Comparison of ENCODE assay signal across 8 cellular contexts in the genomic region with DNA sequence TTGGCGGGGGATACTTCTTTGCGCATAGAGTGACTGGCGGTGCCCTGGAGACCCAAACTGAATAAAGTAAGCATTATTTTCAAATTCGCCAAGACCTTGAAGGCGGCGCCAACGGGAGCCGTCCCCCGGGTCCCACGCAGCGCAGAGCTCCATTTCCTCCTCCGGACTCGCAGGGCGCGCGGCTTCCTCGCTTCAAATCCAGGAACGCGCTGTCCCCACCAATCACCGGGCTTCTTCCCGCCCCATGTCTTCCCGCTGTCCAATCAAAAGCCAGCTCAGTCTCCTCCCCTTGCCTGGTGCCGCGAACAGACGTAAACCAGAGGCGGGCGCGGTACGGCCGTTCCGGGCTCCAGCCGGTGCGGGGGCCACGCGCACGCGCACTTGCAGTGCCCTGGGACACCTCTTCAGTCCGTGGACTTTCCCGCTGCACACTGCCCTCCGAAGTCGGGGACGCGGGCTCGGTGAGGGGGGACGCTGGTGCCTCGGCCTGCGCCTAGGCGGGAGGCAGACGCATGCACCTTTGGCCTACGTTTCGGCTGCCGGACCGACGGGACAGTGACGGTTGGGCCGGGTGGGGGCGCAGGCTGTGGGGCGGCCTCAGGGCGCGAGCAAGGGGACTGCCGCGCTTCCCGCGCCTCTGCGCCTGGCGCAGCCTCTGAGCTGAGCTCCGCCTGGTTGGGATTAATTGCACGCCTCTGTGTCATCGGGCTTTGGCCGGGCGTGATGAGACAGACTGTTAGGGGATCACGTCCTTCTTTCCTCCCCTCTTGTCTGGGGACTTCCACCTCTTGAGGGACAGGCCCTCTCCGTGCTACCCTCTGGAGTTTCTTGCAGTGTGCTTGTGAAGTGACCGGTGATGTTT. TPM values are rescaled to one million over a fixed set of nuclear protein-coding genes. Genes with fewer than 3 reads are reported as not detected.
DNase-seq lines count a peak whose midpoint lies in the region; ATAC-seq, FAIRE-seq and TF ChIP-seq lines count a peak whose summit lies in the region.

A gene with protein sequence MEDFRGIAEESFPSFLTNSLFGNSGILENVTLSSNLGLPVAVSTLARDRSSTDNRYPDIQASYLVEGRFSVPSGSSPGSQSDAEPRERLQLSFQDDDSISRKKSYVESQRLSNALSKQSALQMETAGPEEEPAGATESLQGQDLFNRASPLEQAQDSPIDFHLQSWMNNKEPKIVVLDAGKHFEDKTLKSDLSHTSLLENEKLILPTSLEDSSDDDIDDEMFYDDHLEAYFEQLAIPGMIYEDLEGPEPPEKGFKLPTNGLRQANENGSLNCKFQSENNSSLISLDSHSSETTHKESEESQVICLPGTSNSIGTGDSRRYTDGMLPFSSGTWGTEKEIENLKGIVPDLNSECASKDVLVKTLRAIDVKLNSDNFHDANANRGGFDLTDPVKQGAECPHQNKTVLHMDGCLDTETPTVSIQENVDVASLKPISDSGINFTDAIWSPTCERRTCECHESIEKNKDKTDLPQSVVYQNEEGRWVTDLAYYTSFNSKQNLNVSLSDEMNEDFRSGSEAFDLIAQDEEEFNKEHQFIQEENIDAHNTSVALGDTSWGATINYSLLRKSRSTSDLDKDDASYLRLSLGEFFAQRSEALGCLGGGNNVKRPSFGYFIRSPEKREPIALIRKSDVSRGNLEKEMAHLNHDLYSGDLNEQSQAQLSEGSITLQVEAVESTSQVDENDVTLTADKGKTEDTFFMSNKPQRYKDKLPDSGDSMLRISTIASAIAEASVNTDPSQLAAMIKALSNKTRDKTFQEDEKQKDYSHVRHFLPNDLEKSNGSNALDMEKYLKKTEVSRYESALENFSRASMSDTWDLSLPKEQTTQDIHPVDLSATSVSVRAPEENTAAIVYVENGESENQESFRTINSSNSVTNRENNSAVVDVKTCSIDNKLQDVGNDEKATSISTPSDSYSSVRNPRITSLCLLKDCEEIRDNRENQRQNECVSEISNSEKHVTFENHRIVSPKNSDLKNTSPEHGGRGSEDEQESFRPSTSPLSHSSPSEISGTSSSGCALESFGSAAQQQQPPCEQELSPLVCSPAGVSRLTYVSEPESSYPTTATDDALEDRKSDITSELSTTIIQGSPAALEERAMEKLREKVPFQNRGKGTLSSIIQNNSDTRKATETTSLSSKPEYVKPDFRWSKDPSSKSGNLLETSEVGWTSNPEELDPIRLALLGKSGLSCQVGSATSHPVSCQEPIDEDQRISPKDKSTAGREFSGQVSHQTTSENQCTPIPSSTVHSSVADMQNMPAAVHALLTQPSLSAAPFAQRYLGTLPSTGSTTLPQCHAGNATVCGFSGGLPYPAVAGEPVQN (N-terminal part only) (plus strand): TSS at position 386 of the 862 bp plus-strand sequence. CDS start 8,063 bp downstream, outside the sequence.

- H3K79me1 ChIP-seq in H1 (ENCODE audit: low read depth, low read length), result peaks cover 14% of the 10 kb centered on the region
- peaks cover 6% of the 10 kb centered on the region for H3K79me1 ChIP-seq in mesenchymal stem cell (replicated peaks; ENCODE audit: low read length, poor library complexity, severe bottlenecking)

- H3K27ac ChIP-seq in H1 (ENCODE audit: low read depth, low read length) (peak within 1 kb of the TSS; percentile 87; the same call in 1 of the 2 replicates), mesenchymal stem cell (ENCODE audit: low read length, poor library complexity, severe bottlenecking) (peak within 1 kb of the TSS; percentile 87)

- peak; percentile 69 for ATAC-seq in GM21367 (IDR thresholded peaks at IDR 0.05; ENCODE audit: unreplicated experiment)

- H4K8ac ChIP-seq in H1 (ENCODE audit: extremely low read depth, insufficient read depth, low read length) (peak within 1 kb of the TSS; percentile 79; the same call in 1 of the 2 replicates), mesenchymal stem cell (ENCODE audit: low read length) (peak within 1 kb of the TSS; percentile 96)

- CTCF ChIA-PET in H1 (lab: Charles Lee; ENCODE audit: partially characterized antibody), result interaction anchor here (1.7 kb wide), 1 partner anchor 10 kb away, joined by 4 read pairs; no protein-coding TSS in a partner anchor

- H3K18ac ChIP-seq in H1 (ENCODE audit: extremely low read depth, low read length), result peak within 1 kb of the TSS; percentile 99
- peak within 1 kb of the TSS; percentile 88 to 100 for H3K18ac ChIP-seq in mesenchymal stem cell (ENCODE audit: low read depth in 1 of 2, low read length in 2 of 2)

- peak within 1 kb of the TSS; percentile 85 for H2BK15ac ChIP-seq in H1 (ENCODE audit: low read length)
- H2BK15ac ChIP-seq in mesenchymal stem cell (ENCODE audit: low read depth, poor library complexity, severe bottlenecking), result peak within 1 kb of the TSS; percentile 73

- H3K23ac ChIP-seq in H1 (ENCODE audit: insufficient read length) (no peak within 1 kb of the TSS), mesenchymal stem cell (ENCODE audit: low read length in 2 of 2) (peak within 1 kb of the TSS in 1 of 2 experiments; percentile 99)

- H3K27me3 ChIP-seq in H1 (replicated peaks in 1 of 4; ENCODE audit: control insufficient read depth in 3 of 4, extremely low read depth in 1 of 4, insufficient read depth in 3 of 4, low read length in 3 of 4) (no peaks in the 10 kb centered on the region), mesenchymal stem cell (ENCODE audit: control insufficient read depth in 1 of 2, insufficient read depth in 1 of 2, low read length in 2 of 2) (no peaks in the 10 kb centered on the region)

- H3K9me3 ChIP-seq in H1 (ENCODE audit: insufficient read depth in 2 of 2, low read depth in 1 of 2, low read length in 1 of 2), result no peaks in the 10 kb centered on the region
- H3K9me3 ChIP-seq in mesenchymal stem cell (ENCODE audit: control insufficient read depth, low read length), result no peaks in the 10 kb centered on the region

- peaks cover under 1 to 2% of the 10 kb centered on the region in 2 experiments for H4K20me1 ChIP-seq in H1 (replicated peaks in 1 of 2; ENCODE audit: control insufficient read depth in 1 of 2, insufficient read depth in 2 of 2, low read length in 2 of 2)

- H3K4me3 ChIP-seq in H1 (ENCODE audit: extremely low read depth in 1 of 4, insufficient read depth in 2 of 4, low read depth in 3 of 4, low read length in 4 of 4) (peak within 1 kb of the TSS; percentile 85 to 97 (median 88)), mesenchymal stem cell (ENCODE audit: insufficient read depth in 1 of 2, low read depth in 1 of 2, low read length in 2 of 2) (peak within 1 kb of the TSS; percentile 95 to 97)

- peaks cover 29 to 44% of the 10 kb centered on the region in 2 experiments for H3K79me2 ChIP-seq in H1 (ENCODE audit: control insufficient read depth in 1 of 2, insufficient read depth in 2 of 2, low read length in 2 of 2)

- TF ChIP-seq POLR2A in H1 (IDR thresholded peaks at IDR 0.05; ENCODE audit: control extremely low read depth in 1 of 2, low read depth in 2 of 2, low read length in 2 of 2), result peak; percentile 75 to 91

- H3K56ac ChIP-seq in H1 (replicated peaks; ENCODE audit: insufficient read length, low read depth, low read length), result peak within 1 kb of the TSS; percentile 89

- TF ChIP-seq RAD21 in H1 (IDR thresholded peaks at IDR 0.05 in 1 of 2, conservative IDR thresholded peaks at IDR 0.05 in 1 of 2; ENCODE audit: low read depth in 2 of 2, low read length in 2 of 2), result no peak

- peak within 1 kb of the TSS; percentile 77 to 85 for H3K4me2 ChIP-seq in H1 (ENCODE audit: insufficient read depth in 1 of 2, low read depth in 2 of 2, low read length in 2 of 2)
- H3K4me2 ChIP-seq in mesenchymal stem cell (ENCODE audit: low read length, poor library complexity, severe bottlenecking), result peak within 1 kb of the TSS; percentile 83

- H2BK20ac ChIP-seq in H1 (ENCODE audit: low read length), result no peak within 1 kb of the TSS

- DNase-seq in COR-L47 (lab: John Stamatoyannopoulos, UW), result peak; percentile 99
- DNase-seq in HTR-8/SVneo (ENCODE audit: insufficient read length, low spot score), result peak; percentile 93
- peak; percentile 98 for DNase-seq in NOMO-1 treated with dmso at 0.1 percent for 144 hours (lab: John Stamatoyannopoulos, UW; ENCODE audit: unreplicated experiment)
- peak; percentile 86 to 95 (median 90) for DNase-seq in activated CD8-positive, alpha-beta memory T cell treated with anti-CD3 and anti-CD28 coated beads for 48 hours (ENCODE audit: low read depth in 2 of 3, low spot score in 2 of 3)
- DNase-seq in H1 (ENCODE audit: low read depth in 1 of 2, low spot score in 2 of 2), result peak; percentile 88 to 95
- peak; percentile 98 for DNase-seq in mesenchymal stem cell
- peak; percentile 92 for DNase-seq in stimulated activated CD8-positive, alpha-beta memory T cell treated with anti-CD3 and anti-CD28 coated beads, Interleukin-12 subunit alpha, Interleukin-12 subunit beta, amount 100 ng/mL, for 4 hours (ENCODE audit: low read depth)

- POLR2A ChIA-PET in H1 (lab: Charles Lee; ENCODE audit: partially characterized antibody), result interaction anchor here (0.6 to 1.6 kb wide), 15 partner anchors 10 to 892 kb away, joined by 3 to 7 read pairs (median 3); partner anchors contain the start of genes CEP76 and SEH1L

- peaks cover 2 to 12% (median 3%) of the 10 kb centered on the region in 4 experiments; a peak in 4 of 7 replicates for H3K4me1 ChIP-seq in H1 (replicated peaks in 1 of 4; ENCODE audit: control insufficient read depth in 3 of 4, insufficient read depth in 4 of 4, low read length in 3 of 4)
- H3K4me1 ChIP-seq in mesenchymal stem cell (ENCODE audit: control insufficient read depth, insufficient read depth, low read depth, low read length), result peaks cover 10% of the 10 kb centered on the region

- H2BK5ac ChIP-seq in H1 (ENCODE audit: low read depth, low read length) (peak within 1 kb of the TSS; percentile 99), mesenchymal stem cell (ENCODE audit: low read depth, low read length, poor library complexity, severe bottlenecking) (no peak within 1 kb of the TSS)

- H3K14ac ChIP-seq in H1 (ENCODE audit: insufficient read length) (no peak within 1 kb of the TSS), mesenchymal stem cell (ENCODE audit: low read length in 2 of 2) (peak within 1 kb of the TSS in 1 of 2 experiments; percentile 99)

- H2BK12ac ChIP-seq in H1 (ENCODE audit: low read depth, low read length) (peak within 1 kb of the TSS; percentile 89), mesenchymal stem cell (ENCODE audit: low read length in 2 of 2) (peak within 1 kb of the TSS in 1 of 2 experiments; percentile 84)

- H2AFZ ChIP-seq in H1 (ENCODE audit: low read length) (peak within 1 kb of the TSS; percentile 90), mesenchymal stem cell (ENCODE audit: low read depth, low read length) (peak within 1 kb of the TSS; percentile 90)

- H4K5ac ChIP-seq in H1 (ENCODE audit: insufficient read length, low read depth, low read length), result peak within 1 kb of the TSS; percentile 88

- no peak within 1 kb of the TSS for H2BK120ac ChIP-seq in H1 (replicated peaks; ENCODE audit: low read depth, low read length)
- peak within 1 kb of the TSS; percentile 50 for H2BK120ac ChIP-seq in mesenchymal stem cell (ENCODE audit: low read depth, low read length)

- H3K23me2 ChIP-seq in H1 (ENCODE audit: low read depth, low read length), result peaks cover 17% of the 10 kb centered on the region

- TF ChIP-seq CTCF in H1 (IDR thresholded peaks at IDR 0.05; ENCODE audit: control extremely low read depth in 1 of 3, insufficient read depth in 1 of 3, low read depth in 1 of 3, low read length in 3 of 3), result no peak

- WGBS in H1 (ENCODE audit: extremely low coverage in 1 of 2, insufficient coverage in 1 of 2, insufficient read length in 1 of 2, insufficient replicate concordance in 2 of 2, low coverage in 1 of 2, low lambda C conversion rate in 2 of 2, missing lambda C conversion rate in 1 of 2), 2 experiments, result 1% methylated on average over 56 of the region's 74 CpGs; no CpG with 5 or more reads in 1 of the 2 experiments
- WGBS in mesenchymal stem cell, result under 1% methylated on average over 74 of the region's 74 CpGs

- TF ChIP-seq EP300 in H1 (IDR thresholded peaks at IDR 0.05; ENCODE audit: borderline replicate concordance in 1 of 2, low read depth in 2 of 2, low read length in 2 of 2), result no peak

- H2AK5ac ChIP-seq in H1 (ENCODE audit: low read depth, low read length) (peak within 1 kb of the TSS; percentile 98), mesenchymal stem cell (ENCODE audit: low read length, severe bottlenecking) (no peak within 1 kb of the TSS)

- peak within 1 kb of the TSS; percentile 64 to 79 (median 71) for H3K9ac ChIP-seq in H1 (replicated peaks in 1 of 4; ENCODE audit: extremely low read depth in 1 of 4, low read depth in 3 of 4, low read length in 3 of 4)
- H3K9ac ChIP-seq in mesenchymal stem cell (ENCODE audit: low read length), result peak within 1 kb of the TSS; percentile 96

- peak within 1 kb of the TSS; percentile 40 for H3K4ac ChIP-seq in H1 (replicated peaks; ENCODE audit: insufficient read length, low read depth, low read length)
- H3K4ac ChIP-seq in mesenchymal stem cell (ENCODE audit: low read depth in 1 of 2, low read length in 2 of 2), result peak within 1 kb of the TSS; percentile 54 to 61

- 0 out of 8 replicates have a peak, but pooled peaks cover 0 to 3% (median 1%) of the 10 kb centered on the region in 4 experiments for H3K36me3 ChIP-seq in H1 (ENCODE audit: control insufficient read depth in 2 of 4, insufficient read depth in 4 of 4, low read length in 3 of 4)
- peaks cover 0 to 6% of the 10 kb centered on the region in 2 experiments for H3K36me3 ChIP-seq in mesenchymal stem cell (ENCODE audit: control insufficient read depth in 1 of 2, insufficient read depth in 2 of 2, low read depth in 1 of 2, low read length in 2 of 2)

- H4K91ac ChIP-seq in H1 (replicated peaks; ENCODE audit: insufficient read length, low read length) (peak within 1 kb of the TSS; percentile 93), mesenchymal stem cell (ENCODE audit: low read length) (peak within 1 kb of the TSS; percentile 77)

- FAIRE-seq in HTR-8/SVneo (lab: Jason Lieb, UNC) (peak; percentile 87), H1 (lab: Jason Lieb, UNC) (peak; percentile 24)

RNA-seq across cellular contexts. Expression of the gene that starts here (rescaled TPM):
- 23.1 and 26.2 TPM in 2 replicates for total RNA-seq in H1 (2021; fragmentation: NEBNext Ultra II Directional; extraction: Animal tissue kit (Norgen Biotek cat#: 25700))
- 9.3 and 13.4 TPM in 2 replicates for polyA plus RNA-seq in H1 (2011; rRNA removed)
- polyA plus RNA-seq in H1 (2011; cell fraction: cytosol; rRNA removed), result 15.6 TPM
- polyA plus RNA-seq in H1 (2011; cell fraction: nucleus; rRNA removed), result 16.0 TPM
- polyA plus RNA-seq in H1 (2012, experiment 1 of 2), result 10.8 to 16.3 TPM (median 12.6 TPM) in 4 replicates
- 1.0 TPM for polyA plus RNA-seq in H1 (2012, experiment 2 of 2)
- 12.6 TPM for polyA plus RNA-seq in H1 (2013, experiment 1 of 2)
- polyA plus RNA-seq in H1 (2013, experiment 2 of 2), result 11.1 TPM
- 36.0 and 46.9 TPM in 2 replicates for polyA minus RNA-seq in H1 (2011; rRNA and poly(A)+ RNA removed)
- 16.7 TPM for polyA minus RNA-seq in H1 (2011; cell fraction: cytosol; rRNA and poly(A)+ RNA removed)
- polyA minus RNA-seq in H1 (2011; cell fraction: nucleus; rRNA and poly(A)+ RNA removed), result 69.7 TPM
- polyA plus RNA-seq in mesenchymal stem cell (2013, experiment 1 of 2), result 4.9 TPM
- polyA plus RNA-seq in mesenchymal stem cell (2013, experiment 2 of 2), result 4.7 TPM

Comparison
In these comparisons a context has a peak if more than half of its experiments do, and no peak if none do; other contexts are left out.
1. Peak in every context shown above with its lines: DNase-seq, ATAC-seq, H3K4me3 ChIP-seq and H3K27ac ChIP-seq.